12 cellular contexts compared by ENCODE assay signal in the genomic region with DNA sequence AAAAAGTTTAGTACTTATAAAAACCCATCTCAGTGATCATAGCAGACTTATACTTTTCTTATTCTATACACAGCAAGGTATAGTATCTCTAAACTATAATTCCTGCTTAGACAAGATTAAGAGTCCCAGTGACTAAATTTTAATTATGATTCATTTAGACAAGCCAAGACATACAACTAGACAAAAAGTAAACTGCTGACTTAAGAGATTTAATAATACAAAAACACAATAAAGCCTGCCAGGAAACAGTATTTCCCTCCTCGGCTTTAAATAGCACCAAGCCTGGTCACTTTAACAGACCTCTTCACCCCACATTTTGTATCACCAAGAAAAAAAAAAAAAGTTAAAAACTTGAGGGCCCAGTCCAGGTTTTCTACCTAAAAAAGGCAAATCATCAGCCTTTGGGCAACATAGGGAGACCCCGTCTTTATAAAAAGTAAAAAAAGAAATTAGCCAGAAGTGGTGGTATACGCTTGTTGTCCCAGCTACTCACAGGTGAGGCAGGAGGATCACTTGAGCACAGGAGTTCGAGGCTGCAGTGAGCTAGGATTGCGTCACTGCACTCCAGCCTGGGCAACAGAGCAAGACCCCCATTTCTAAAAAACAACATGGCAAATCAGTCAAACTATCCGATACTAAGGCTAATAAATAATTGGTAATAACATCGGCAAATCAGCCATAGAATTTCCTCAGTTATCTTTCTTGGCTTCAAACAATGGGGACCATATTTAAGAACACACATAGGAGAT. TPM values are rescaled to one million over a fixed set of nuclear protein-coding genes. Genes with fewer than 3 reads are reported as not detected.
A peak's percentile ranks its signal among the peaks of the same experiment; 100 is the strongest.
DNase-seq lines count a peak whose midpoint lies in the region; ATAC-seq and TF ChIP-seq lines count a peak whose summit lies in the region.
"Had no signal": no experiment of that assay in that cellular context is flagged by ENCODE, and none has a peak within 500 bp of the region (broad histone marks: within the 10 kb centered on the region; RNA-seq: fewer than 3 reads in every experiment).

No MANE protein-coding gene starts in this region.

- H3K27me3 Mint-ChIP-seq in immature natural killer cell (ENCODE audit: low read depth in 3 of 3) = no peaks in the 10 kb centered on the region
- H3K27me3 Mint-ChIP-seq: CD4-positive, CD25-positive, alpha-beta regulatory T cell had no signal

- intact Hi-C loops in mammary epithelial cell (cut with micrococcal nuclease) (loop anchor here (5.0 kb wide), 1 partner anchor 53 kb away; a partner anchor contains a TSS), mucosa of descending colon (cut with DNase I, micrococcal nuclease) (no loop called here)

- no TSS peak for BruUV-seq in mammary epithelial cell (replicated peaks; lab: Mats Ljungman, UMichigan)

- H3K4me3 Mint-ChIP-seq in immature natural killer cell = peak overlapping the region in 3 of 5 donors; percentile 6 to 36 (median 8)
- H3K4me3 Mint-ChIP-seq: CD4-positive, CD25-positive, alpha-beta regulatory T cell had no signal

- CTCF ChIA-PET in mammary epithelial cell (lab: Charles Lee; ENCODE audit: low non-redundant PET) = no interaction called here

- H3K27ac ChIP-seq in KMS-11 (no peak overlapping the region), mammary epithelial cell (ENCODE audit: insufficient read depth, low read depth, low read length) (no peak overlapping the region), skin epidermis (peak overlapping the region in 15 of 21 experiments; percentile 2 to 67 (median 36))
- H3K27ac ChIP-seq: HL-60, SJSA1 had no signal

- H3K4me3 ChIP-seq in KMS-11 (IDR thresholded peaks at IDR 0.05; ENCODE audit: insufficient read depth, low read depth, low read length) (no peak overlapping the region), mammary epithelial cell (replicated peaks in 1 of 3; ENCODE audit: insufficient read depth in 1 of 3, low read depth in 2 of 3, low read length in 3 of 3) (no peak overlapping the region), skin epidermis (no peak overlapping the region), mucosa of descending colon (no peak overlapping the region)
- H3K4me3 ChIP-seq: SJSA1 had no signal

- DNase-seq in mammary epithelial cell = peak; percentile 59
- no peak for DNase-seq in immature natural killer cell
- no peak for DNase-seq in T-helper 9 cell
- DNase-seq in NCI-H345 (lab: John Stamatoyannopoulos, UW) = no peak
- no peak for DNase-seq in mucosa of descending colon
- DNase-seq: activated naive CD4-positive, alpha-beta T cell treated with anti-CD3 and anti-CD28 coated beads, Interleukin-2, amount 50 U/mL, for 16 hours; CD4-positive, CD25-positive, alpha-beta regulatory T cell; cerebellar nuclear complex had no signal

- H3K27me3 ChIP-seq in KMS-11 (ENCODE audit: insufficient read depth, low read depth) (no peaks in the 10 kb centered on the region), mammary epithelial cell (ENCODE audit: insufficient read depth, low read length) (no peaks in the 10 kb centered on the region)
- H3K27me3 ChIP-seq: SJSA1 had no signal

- H3K36me3 Mint-ChIP-seq in immature natural killer cell = no peaks in the 10 kb centered on the region

- in situ Hi-C loops in mammary epithelial cell (cut with MboI; ENCODE audit: low sequenced_read_pairs in 2 of 2) = no loop called here

- no peak overlapping the region for H2AFZ ChIP-seq in KMS-11 (ENCODE audit: low read depth)
- no peak overlapping the region for H2AFZ ChIP-seq in mammary epithelial cell (ENCODE audit: low read depth, low read length)

- H3K36me3 ChIP-seq in KMS-11 (ENCODE audit: insufficient read depth) (no peaks in the 10 kb centered on the region), mammary epithelial cell (ENCODE audit: insufficient read depth, low read length) (no peaks in the 10 kb centered on the region), mucosa of descending colon (ENCODE audit: low read depth) (no peaks in the 10 kb centered on the region)
- H3K36me3 ChIP-seq: SJSA1 had no signal

- H3K27ac Mint-ChIP-seq in immature natural killer cell = peak overlapping the region in 2 of 6 donors; percentile 6 to 11

- 90% methylated on average over 7 of the region's 7 CpGs for WGBS in mammary epithelial cell (ENCODE audit: low coverage, missing lambda C conversion rate)

- TF ChIP-seq CTCF in KMS-11 (conservative IDR thresholded peaks at IDR 0.05; ENCODE audit: low read depth, low read length) (no peak), mammary epithelial cell (conservative IDR thresholded peaks at IDR 0.05 in 1 of 2, IDR thresholded peaks at IDR 0.05 in 1 of 2; ENCODE audit: extremely low read depth in 1 of 2, insufficient read depth in 1 of 2, low read depth in 1 of 2, low read length in 2 of 2) (no peak), mucosa of descending colon (IDR thresholded peaks at IDR 0.05) (no peak)

- peaks cover 50 to 73% of the 10 kb centered on the region in 2 donors for H3K4me1 Mint-ChIP-seq in immature natural killer cell

- no peak for ATAC-seq in mucosa of descending colon

- no peaks in the 10 kb centered on the region for H3K9me3 ChIP-seq in mammary epithelial cell (replicated peaks; ENCODE audit: insufficient read depth, low read length)
- H3K9me3 ChIP-seq in mucosa of descending colon = no peaks in the 10 kb centered on the region
- H3K9me3 ChIP-seq: SJSA1 had no signal

- H4K20me1 ChIP-seq in KMS-11 (ENCODE audit: insufficient read depth) (no peaks in the 10 kb centered on the region), mammary epithelial cell (ENCODE audit: insufficient read depth, low read length) (no peaks in the 10 kb centered on the region)

- dilution Hi-C loops in mammary epithelial cell (cut with HindIII; ENCODE audit: low sequenced_read_pairs) = loop anchor here (5.0 kb wide), 2 partner anchors 42 to 53 kb away; a partner anchor contains a TSS

- H3K4me2 ChIP-seq in KMS-11 (0 out of 2 replicates have a peak overlapping the region, but pooled peaks have one; percentile 9), mammary epithelial cell (ENCODE audit: insufficient read depth, low read depth, low read length) (peak overlapping the region; percentile 28)

- no peaks in the 10 kb centered on the region for H3K9me3 Mint-ChIP-seq in immature natural killer cell
- H3K9me3 Mint-ChIP-seq: CD4-positive, CD25-positive, alpha-beta regulatory T cell had no signal

- peaks cover 29% of the 10 kb centered on the region; the same call in 1 of the 2 replicates for H3K79me2 ChIP-seq in KMS-11 (ENCODE audit: insufficient read depth, low read depth)
- H3K79me2 ChIP-seq in mammary epithelial cell (ENCODE audit: insufficient read depth, low read length) = peaks cover 73% of the 10 kb centered on the region

- H3K4me1 ChIP-seq in KMS-11 (ENCODE audit: low read depth, poor library complexity, severe bottlenecking) = peaks cover 36% of the 10 kb centered on the region
- H3K4me1 ChIP-seq in mammary epithelial cell (ENCODE audit: insufficient read depth, low read length) = peaks cover 34% of the 10 kb centered on the region
- peaks cover 30% of the 10 kb centered on the region for H3K4me1 ChIP-seq in mucosa of descending colon (ENCODE audit: low read depth)

- H3K9ac ChIP-seq in KMS-11 (no peak overlapping the region), mammary epithelial cell (ENCODE audit: insufficient read depth, low read length) (no peak overlapping the region)

RNA-seq across cellular contexts. Expression of a gene that starts 53.8 kb away (rescaled TPM):
- total RNA-seq in mammary epithelial cell (10 to 100 TPM; 22.8 to 36.5 TPM), mucosa of descending colon (10 to 100 TPM; 28.1 to 55.6 (median 41.8) TPM)
- polyA plus RNA-seq in mammary epithelial cell (6.1 TPM), immature natural killer cell (10 to 100 TPM in 2 of 3 donors, 1 to 10 TPM in 1; 3.7 to 26.2 (median 16.5) TPM)
- 49.1 TPM for polyA minus RNA-seq in mammary epithelial cell

Comparison
In these comparisons a context has a peak if more than half of its experiments do, and no peak if none do; other contexts are left out.
1. H3K27ac ChIP-seq: peak in skin epidermis (15 of 21); none in KMS-11 (single experiment) and mammary epithelial cell (single experiment).